In genomic region chr9:94907246-94907936, GRCh38 we compare ENCODE assay signal across 14 cellular contexts.
DNase-seq lines count a peak whose midpoint lies in the region; ATAC-seq, FAIRE-seq and TF ChIP-seq lines count a peak whose summit lies in the region.
"Had no signal": no experiment of that assay in that cellular context is flagged by ENCODE, and none has a peak within 500 bp of the region (broad histone marks: within the 10 kb centered on the region; RNA-seq: fewer than 3 reads in every experiment).

No MANE protein-coding gene starts in this region.

- no peaks in the 10 kb centered on the region for H3K9me3 ChIP-seq in SK-N-SH
- no peaks in the 10 kb centered on the region for H3K9me3 ChIP-seq in esophagus squamous epithelium
- no peaks in the 10 kb centered on the region for H3K9me3 ChIP-seq in neural progenitor cell (ENCODE audit: low read depth)
- no peaks in the 10 kb centered on the region for H3K9me3 ChIP-seq in upper lobe of left lung
- no peaks in the 10 kb centered on the region for H3K9me3 ChIP-seq in small intestine (ENCODE audit: control insufficient read depth, low read depth)
- H3K9me3 ChIP-seq: suprapubic skin had no signal

- ATAC-seq in SK-N-SH treated with all-trans-retinoic acid at 6 μM for 48 hours: no peak
- ATAC-seq in upper lobe of left lung (ENCODE audit: low FRiP score in 2 of 2): no peak
- ATAC-seq in HG02678 (IDR thresholded peaks at IDR 0.05; ENCODE audit: unreplicated experiment): no peak

- FAIRE-seq in small intestine (lab: Jason Lieb, UNC): no peak
- FAIRE-seq: D721Med had no signal

- no peaks in the 10 kb centered on the region for H3K36me3 Mint-ChIP-seq in neural progenitor cell
- H3K36me3 Mint-ChIP-seq in activated T-cell treated with anti-CD3 and anti-CD28 coated beads, Interleukin-2, amount 50 U/mL, for 24 hours (ENCODE audit: low read depth): peaks cover 1% of the 10 kb centered on the region

- no peaks in the 10 kb centered on the region for H3K27me3 ChIP-seq in SK-N-SH (ENCODE audit: insufficient read depth)
- no peaks in the 10 kb centered on the region for H3K27me3 ChIP-seq in esophagus squamous epithelium
- H3K27me3 ChIP-seq in neural progenitor cell: no peaks in the 10 kb centered on the region
- H3K27me3 ChIP-seq in upper lobe of left lung: no peaks in the 10 kb centered on the region
- H3K27me3 ChIP-seq in small intestine (ENCODE audit: control insufficient read depth in 2 of 2, insufficient read depth in 2 of 2, low read length in 2 of 2): no peaks in the 10 kb centered on the region
- H3K27me3 ChIP-seq: suprapubic skin had no signal

- peaks cover 66% of the 10 kb centered on the region for H3K4me1 Mint-ChIP-seq in neural progenitor cell
- H3K4me1 Mint-ChIP-seq in activated T-cell treated with anti-CD3 and anti-CD28 coated beads, Interleukin-2, amount 50 U/mL, for 24 hours (ENCODE audit: low read depth): peaks cover 9% of the 10 kb centered on the region

- TF ChIP-seq RAD21 in SK-N-SH (IDR thresholded peaks at IDR 0.05; ENCODE audit: low read length): no peak

- TF ChIP-seq CTCF in SK-N-SH (IDR thresholded peaks at IDR 0.05): no peak
- no peak for TF ChIP-seq CTCF in esophagus squamous epithelium (IDR thresholded peaks at IDR 0.05)
- TF ChIP-seq CTCF in neural progenitor cell (IDR thresholded peaks at IDR 0.05): no peak
- TF ChIP-seq CTCF in upper lobe of left lung (IDR thresholded peaks at IDR 0.05): no peak

- DNase-seq in SK-N-SH (no peak), esophagus squamous epithelium (lab: John Stamatoyannopoulos, UW) (no peak), neural progenitor cell (ENCODE audit: low spot score) (no peak), upper lobe of left lung (no peak), small intestine (no peak)
- no peak for DNase-seq in activated T-cell treated with anti-CD3 and anti-CD28 coated beads, Interleukin-2, amount 50 U/mL, for 24 hours
- DNase-seq: ACHN; activated CD4-positive, alpha-beta T cell treated with anti-CD3 and anti-CD28 coated beads for 1 hour; NCI-H1436 treated with DMSO at 0.1 percent for 48 hours had no signal

- H3K79me2 ChIP-seq in SK-N-SH (ENCODE audit: insufficient read depth) (no peaks in the 10 kb centered on the region), neural progenitor cell (ENCODE audit: low read depth) (no peaks in the 10 kb centered on the region)

- CTCF ChIA-PET in SK-N-SH (lab: Yijun Ruan, JAX): interaction anchor here (1.8 to 2.2 kb wide), 2 partner anchors 41 to 226 kb away, joined by 5 to 9 read pairs; no protein-coding TSS in a partner anchor

- peaks cover 24% of the 10 kb centered on the region for H3F3A ChIP-seq in SK-N-SH (replicated peaks; ENCODE audit: insufficient read depth)
- H3F3A ChIP-seq in neural progenitor cell (ENCODE audit: low read depth): peaks cover 9% of the 10 kb centered on the region

- H3K27ac ChIP-seq in SK-N-SH (ENCODE audit: low read depth in 2 of 2, low read length in 1 of 2): peak overlapping the region; percentile 26 to 97; a peak in 3 of 4 replicates
- H3K27ac ChIP-seq in esophagus squamous epithelium: peak overlapping the region in 3 of 4 donors; percentile 31 to 57 (median 48)
- H3K27ac ChIP-seq in neural progenitor cell: no peak overlapping the region
- peak overlapping the region; percentile 69 to 84 (median 77) for H3K27ac ChIP-seq in upper lobe of left lung
- H3K27ac ChIP-seq in small intestine (ENCODE audit: low read depth in 1 of 2, low read length in 1 of 2): peak overlapping the region in 1 of 2 donors; percentile 4
- H3K27ac ChIP-seq: epithelial cell of prostate, suprapubic skin had no signal

- H3K4me3 ChIP-seq in SK-N-SH (ENCODE audit: low read depth in 2 of 2, low read length in 1 of 2) (no peak overlapping the region), esophagus squamous epithelium (no peak overlapping the region), neural progenitor cell (no peak overlapping the region), upper lobe of left lung (no peak overlapping the region), small intestine (ENCODE audit: low read depth in 1 of 2, low read length in 2 of 2) (no peak overlapping the region)
- H3K4me3 ChIP-seq: suprapubic skin had no signal

- no peaks in the 10 kb centered on the region for H3K9me3 Mint-ChIP-seq in neural progenitor cell
- no peaks in the 10 kb centered on the region for H3K9me3 Mint-ChIP-seq in activated T-cell treated with anti-CD3 and anti-CD28 coated beads, Interleukin-2, amount 50 U/mL, for 24 hours

- H2AFZ ChIP-seq in SK-N-SH (ENCODE audit: low read depth) (no peak overlapping the region), neural progenitor cell (replicated peaks) (no peak overlapping the region)

- H3K4me1 ChIP-seq in SK-N-SH (ENCODE audit: control insufficient read depth in 1 of 2, insufficient read depth in 2 of 2, low read depth in 1 of 2, low read length in 1 of 2) (peaks cover 16 to 71% of the 10 kb centered on the region in 2 experiments; a peak in 3 of 4 replicates), esophagus squamous epithelium (peaks cover 3 to 52% (median 7%) of the 10 kb centered on the region in 3 donors), neural progenitor cell (peaks cover 27% of the 10 kb centered on the region), upper lobe of left lung (peaks cover 0 to 24% (median 18%) of the 10 kb centered on the region in 4 donors), small intestine (ENCODE audit: control insufficient read depth in 2 of 2, insufficient read depth in 1 of 2, low read depth in 1 of 2, low read length in 1 of 2) (peaks cover 0 to 5% of the 10 kb centered on the region in 2 donors)

- POLR2A ChIA-PET in SK-N-SH (lab: Yijun Ruan, JAX): interaction anchor here (1.8 kb wide), 1 partner anchor 100 kb away, joined by 9 read pairs; no protein-coding TSS in a partner anchor

- TF ChIP-seq EP300 in SK-N-SH (IDR thresholded peaks at IDR 0.05; ENCODE audit: borderline replicate concordance in 1 of 2, low read depth in 1 of 2, low read length in 1 of 2): no peak
- no peak for TF ChIP-seq EP300 in upper lobe of left lung (IDR thresholded peaks at IDR 0.05)

- H3K36me3 ChIP-seq in SK-N-SH (replicated peaks in 1 of 2; ENCODE audit: control insufficient read depth in 1 of 2, insufficient read depth in 2 of 2, low read length in 1 of 2) (no peaks in the 10 kb centered on the region), esophagus squamous epithelium (no peaks in the 10 kb centered on the region), neural progenitor cell (no peaks in the 10 kb centered on the region), upper lobe of left lung (no peaks in the 10 kb centered on the region), small intestine (ENCODE audit: control insufficient read depth in 2 of 2, insufficient read depth in 2 of 2, low read length in 2 of 2) (no peaks in the 10 kb centered on the region)
- H3K36me3 ChIP-seq: suprapubic skin had no signal

- peak overlapping the region; percentile 29 for H3K27ac Mint-ChIP-seq in neural progenitor cell
- no peak overlapping the region for H3K27ac Mint-ChIP-seq in activated T-cell treated with anti-CD3 and anti-CD28 coated beads, Interleukin-2, amount 50 U/mL, for 24 hours

- peak overlapping the region; percentile 13; the same call in 1 of the 2 replicates for H3K4me2 ChIP-seq in SK-N-SH
- H3K4me2 ChIP-seq in neural progenitor cell: peak overlapping the region; percentile 26

- H3K27me3 Mint-ChIP-seq in neural progenitor cell (ENCODE audit: insufficient read depth, low read depth): peaks cover 4% of the 10 kb centered on the region
- no peaks in the 10 kb centered on the region for H3K27me3 Mint-ChIP-seq in activated T-cell treated with anti-CD3 and anti-CD28 coated beads, Interleukin-2, amount 50 U/mL, for 24 hours

- WGBS in SK-N-SH (ENCODE audit: low lambda C conversion rate): 70% methylated on average over 8 of the region's 8 CpGs
- 74 to 76% methylated on average over 7 to 8 of the region's 8 CpGs for WGBS in esophagus squamous epithelium, 2 donors
- 61 to 71% methylated on average over 7 to 8 of the region's 8 CpGs for WGBS in upper lobe of left lung, 2 donors
- 75 to 83% (median 77%) methylated on average over 8 of the region's 8 CpGs for WGBS in small intestine, 3 donors

- intact Hi-C loops in esophagus squamous epithelium (cut with DNase I): no loop called here

- TF ChIP-seq POLR2A in esophagus squamous epithelium (IDR thresholded peaks at IDR 0.05) (no peak), upper lobe of left lung (IDR thresholded peaks at IDR 0.05) (no peak)

- no peaks in the 10 kb centered on the region for H3K9me2 ChIP-seq in SK-N-SH

- H3K9ac ChIP-seq in SK-N-SH (no peak overlapping the region), neural progenitor cell (no peak overlapping the region)

- no peaks in the 10 kb centered on the region for H4K20me1 ChIP-seq in SK-N-SH (ENCODE audit: insufficient read depth)
- H4K20me1 ChIP-seq in neural progenitor cell (ENCODE audit: low read depth): no peaks in the 10 kb centered on the region

- H3K4me3 Mint-ChIP-seq in neural progenitor cell: no peak overlapping the region
- H3K4me3 Mint-ChIP-seq in activated T-cell treated with anti-CD3 and anti-CD28 coated beads, Interleukin-2, amount 50 U/mL, for 24 hours: no peak overlapping the region

TF ChIP-seq in SK-N-SH, 30 proteins besides CTCF, POLR2A, EP300 and RAD21 (continues in another document):
- TF ChIP-seq RCOR1 (IDR thresholded peaks at IDR 0.05; ENCODE audit: low read length) (no peak), POLR2AphosphoS5 (IDR thresholded peaks at IDR 0.05; ENCODE audit: low read depth, low read length) (no peak), TEAD4 (IDR thresholded peaks at IDR 0.05; ENCODE audit: borderline replicate concordance, insufficient read depth) (no peak)

TF ChIP-seq in SK-N-SH treated with all-trans-retinoic acid at 6 μM for 48 hours, 23 proteins besides CTCF, POLR2A, EP300 and RAD21 (continues in another document):
- TF ChIP-seq POU6F1 (CRISPR knock-in tag; IDR thresholded peaks at IDR 0.05; ENCODE audit: borderline replicate concordance, low read depth) (no peak), ZNF70 (CRISPR knock-in tag; IDR thresholded peaks at IDR 0.05) (no peak), PPARA (CRISPR knock-in tag; IDR thresholded peaks at IDR 0.05; ENCODE audit: borderline replicate concordance) (no peak), ZFP30 (CRISPR knock-in tag; IDR thresholded peaks at IDR 0.05) (no peak), ZFP3 (CRISPR knock-in tag; IDR thresholded peaks at IDR 0.05) (no peak), OSR1 (CRISPR knock-in tag; IDR thresholded peaks at IDR 0.05) (no peak), RARB (CRISPR knock-in tag; IDR thresholded peaks at IDR 0.05) (no peak)
